8 cellular contexts compared by ENCODE assay signal in the genomic region with DNA sequence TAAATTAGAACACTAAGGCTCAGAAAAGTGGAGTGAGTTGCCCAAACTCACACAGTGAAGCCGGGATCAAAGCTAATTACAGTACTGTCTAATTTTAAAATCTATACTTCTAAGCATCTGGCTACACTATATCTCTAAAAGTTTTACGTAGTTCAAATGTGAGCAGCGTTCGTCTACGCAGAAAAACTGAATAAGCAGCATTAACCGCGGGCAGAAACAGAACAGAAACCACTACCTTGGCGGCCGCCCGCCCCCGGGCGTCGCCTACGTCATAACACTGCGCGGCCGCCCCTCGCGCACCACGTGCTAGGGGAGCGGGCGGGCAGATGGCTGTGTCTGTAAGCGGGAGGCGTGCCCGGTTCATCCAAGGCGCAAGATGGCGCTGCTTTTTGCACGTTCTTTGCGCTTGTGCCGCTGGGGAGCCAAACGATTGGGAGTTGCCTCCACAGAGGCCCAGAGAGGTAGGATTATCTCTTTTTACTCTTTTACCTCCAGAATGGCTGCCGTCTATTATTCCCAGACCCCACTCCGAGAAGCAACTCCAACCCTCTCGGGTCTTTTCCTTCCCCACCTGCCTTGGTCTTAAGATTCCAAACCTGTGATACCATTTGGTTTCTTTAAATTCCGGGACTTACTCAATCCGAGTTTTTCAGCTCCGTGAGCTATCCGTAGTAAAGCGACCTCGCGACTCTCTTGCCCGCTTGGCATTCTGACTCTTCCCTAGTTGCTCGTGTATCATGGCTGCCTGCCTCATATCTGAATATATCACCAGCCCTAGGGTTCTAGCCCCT. TPM values are rescaled to one million over a fixed set of nuclear protein-coding genes. Genes with fewer than 3 reads are reported as not detected.
A peak's percentile ranks its signal among the peaks of the same experiment; 100 is the strongest.
DNase-seq lines count a peak whose midpoint lies in the region; ATAC-seq and TF ChIP-seq lines count a peak whose summit lies in the region.

A gene (plus strand): TSS at position 363 of the 791 bp plus-strand sequence. CDS start 14 bp downstream, at position 377.

- ATAC-seq in RWPE2 (ENCODE audit: low read depth) = peak; percentile 87

- no peaks in the 10 kb centered on the region for H3F3A ChIP-seq in Loucy (ENCODE audit: low read depth)

- H3K27me3 ChIP-seq in H7 (ENCODE audit: control insufficient read depth, insufficient read depth, low read length) (no peaks in the 10 kb centered on the region), Loucy (ENCODE audit: insufficient read depth, low read length, poor library complexity, severe bottlenecking) (no peaks in the 10 kb centered on the region), RWPE2 (ENCODE audit: insufficient read depth, poor library complexity, severe bottlenecking) (no peaks in the 10 kb centered on the region), neuron (ENCODE audit: insufficient read depth, low read length) (no peaks in the 10 kb centered on the region)

- H3K36me3 ChIP-seq in H7 (replicated peaks; ENCODE audit: control insufficient read depth, insufficient read depth, low read length) (peaks cover 19% of the 10 kb centered on the region), Loucy (ENCODE audit: insufficient read depth, low read length) (no peaks in the 10 kb centered on the region), RWPE2 (ENCODE audit: low read depth) (peaks cover 13% of the 10 kb centered on the region; the same call in 1 of the 2 replicates), neuron (ENCODE audit: insufficient read depth, low read length) (peaks cover 17% of the 10 kb centered on the region)

- H3K9ac ChIP-seq in Loucy (ENCODE audit: low read depth, low read length, poor library complexity, severe bottlenecking) = peak within 1 kb of the TSS; percentile 97

- DNase-seq in ELR (ENCODE audit: low read depth) (peak; percentile 95), H7 (peak; percentile 96), RWPE2 (ENCODE audit: low spot score) (peak; percentile 89), foreskin fibroblast (peak; percentile 91 to 97), stromal cell of bone marrow (ENCODE audit: low read depth) (peak; percentile 80)
- peak; percentile 98 for DNase-seq in activated effector memory CD4-positive, alpha-beta T cell treated with anti-CD3 and anti-CD28 coated beads, Interleukin-2, amount 50 U/mL, for 16 hours

- peak within 1 kb of the TSS; percentile 88 for H3K4me2 ChIP-seq in Loucy (ENCODE audit: low read depth, low read length, poor library complexity, severe bottlenecking)

- H3K4me3 ChIP-seq in H7 (ENCODE audit: insufficient read depth, low read depth, low read length) = peak within 1 kb of the TSS; percentile 69
- H3K4me3 ChIP-seq in Loucy (ENCODE audit: low read length, poor library complexity, severe bottlenecking) = peak within 1 kb of the TSS; percentile 93
- H3K4me3 ChIP-seq in RWPE2 (ENCODE audit: severe bottlenecking) = peak within 1 kb of the TSS; percentile 70
- peak within 1 kb of the TSS; percentile 94 to 100 for H3K4me3 ChIP-seq in foreskin fibroblast (ENCODE audit: low read depth in 1 of 2, low read length in 2 of 2)
- H3K4me3 ChIP-seq in neuron (ENCODE audit: low read length) = peak within 1 kb of the TSS; percentile 90

- TF ChIP-seq CTCF in Loucy (conservative IDR thresholded peaks at IDR 0.05; ENCODE audit: low read length) (peak; percentile 45), RWPE2 (IDR thresholded peaks at IDR 0.05; ENCODE audit: poor library complexity, severe bottlenecking) (peak; percentile 63), foreskin fibroblast (IDR thresholded peaks at IDR 0.05; ENCODE audit: low read depth, low read length) (peak; percentile 9)

- no peaks in the 10 kb centered on the region for H4K20me1 ChIP-seq in Loucy (ENCODE audit: insufficient read depth, low read length, poor library complexity, severe bottlenecking)

- H3K9me3 ChIP-seq in Loucy (ENCODE audit: insufficient read depth, low read depth, low read length) (no peaks in the 10 kb centered on the region), RWPE2 (ENCODE audit: severe bottlenecking) (no peaks in the 10 kb centered on the region), neuron (ENCODE audit: low read length) (no peaks in the 10 kb centered on the region)

- H2AFZ ChIP-seq in Loucy (ENCODE audit: low read length) (peak within 1 kb of the TSS; percentile 90), neuron (ENCODE audit: low read depth, low read length) (peak within 1 kb of the TSS; percentile 81)

- peaks cover 39% of the 10 kb centered on the region for H3K79me2 ChIP-seq in Loucy (ENCODE audit: insufficient read depth, low read length)

- H3K4me1 ChIP-seq in Loucy (ENCODE audit: insufficient read depth, low read length, poor library complexity, severe bottlenecking) (peaks cover 27% of the 10 kb centered on the region), RWPE2 (ENCODE audit: insufficient read depth, poor library complexity, severe bottlenecking) (peaks cover 3% of the 10 kb centered on the region), neuron (ENCODE audit: insufficient read depth, low read length) (peaks cover 16% of the 10 kb centered on the region)

- H3K9me2 ChIP-seq in Loucy (replicated peaks; ENCODE audit: low read depth, low read length) = no peaks in the 10 kb centered on the region

- H3K27ac ChIP-seq in RWPE2 (ENCODE audit: poor library complexity, severe bottlenecking) = peak within 1 kb of the TSS; percentile 45

RNA-seq across cellular contexts. Expression of the gene that starts here (rescaled TPM):
- total RNA-seq in H7 (2014; rRNA removed; shearing (Covaris generic)) = 2.3 TPM in 2 replicates

Comparison
In these comparisons a context has a peak if more than half of its experiments do, and no peak if none do; other contexts are left out.
1. Peak in every context shown above with its lines: DNase-seq, ATAC-seq, H3K4me3 ChIP-seq and H3K27ac ChIP-seq.
2. CTCF ChIP-seq: peak in every context shown above with its lines; median percentile 63 in RWPE2; 45 in Loucy; 9 in foreskin fibroblast.